24 cellular contexts compared by ENCODE assay signal in the genomic region with DNA sequence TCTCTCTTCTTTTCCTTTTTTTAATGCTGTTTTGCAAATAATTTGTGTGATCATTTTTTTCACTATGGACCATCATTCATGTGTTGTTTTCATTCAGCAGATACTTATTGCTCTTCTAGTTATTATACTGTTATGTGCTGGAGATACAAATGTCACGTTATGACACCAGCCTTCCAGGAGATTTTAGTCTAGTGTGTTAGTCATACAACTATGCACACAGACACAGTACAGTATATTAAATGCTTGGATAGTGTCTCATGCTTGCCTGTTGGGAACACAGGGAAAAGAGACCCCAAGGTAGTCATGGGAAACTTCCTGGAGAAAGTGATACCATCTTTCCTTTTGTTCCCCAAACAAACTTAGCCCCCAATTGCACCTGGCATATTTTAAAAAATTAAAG.
A peak's percentile ranks its signal among the peaks of the same experiment; 100 is the strongest.
DNase-seq lines count a peak whose midpoint lies in the region; ATAC-seq and TF ChIP-seq lines count a peak whose summit lies in the region.
"Had no signal": no experiment of that assay in that cellular context is flagged by ENCODE, and none has a peak within 500 bp of the region (broad histone marks: within the 10 kb centered on the region; RNA-seq: fewer than 3 reads in every experiment).

No MANE protein-coding gene starts in this region.

- ATAC-seq in SK-N-SH treated with all-trans-retinoic acid at 6 μM for 48 hours (0 out of 3 replicates have a peak, but pooled peaks have one; percentile 20), GM21528 (IDR thresholded peaks at IDR 0.05; ENCODE audit: low FRiP score, unreplicated experiment) (no peak), GM18502 (IDR thresholded peaks at IDR 0.05; ENCODE audit: poor library complexity, unreplicated experiment) (no peak)
- ATAC-seq: left colon; naive thymus-derived CD4-positive, alpha-beta T cell; Right ventricle myocardium inferior had no signal

- H2AFZ ChIP-seq in GM23248 (no peak overlapping the region), fibroblast of lung (ENCODE audit: low read length) (no peak overlapping the region)

- peak; percentile 69 for DNase-seq in GM23248
- peak; percentile 25 to 60 for DNase-seq in fibroblast of lung (ENCODE audit: low read depth in 2 of 2)
- DNase-seq in osteocyte (ENCODE audit: extremely low spot score, unreplicated experiment), result no peak
- DNase-seq in anterior cingulate cortex (lab: John Stamatoyannopoulos, UW), result no peak
- DNase-seq: activated B cell treated with CpG ODN at 0.5 μM for 24 hours; activated CD4-positive, alpha-beta T cell treated with anti-CD3 and anti-CD28 coated beads, Interleukin-2, amount 50 U/mL, for 4 hours; activated effector memory CD4-positive, alpha-beta T cell treated with Interleukin-2 at 50 U/mL for 16 hours; dorsolateral prefrontal cortex; KG1; left colon; mesendoderm; naive thymus-derived CD4-positive, alpha-beta T cell; NCI-H187; NCI-H774; stimulated activated CD4-positive, alpha-beta T cell treated with anti-CD3 and anti-CD28 coated beads, Interleukin-4, amount 100 ng/mL, for 4 hours had no signal

- H3K27ac ChIP-seq in GM23248, result no peak overlapping the region
- no peak overlapping the region for H3K27ac ChIP-seq in fibroblast of lung (ENCODE audit: insufficient read depth, low read length)
- H3K27ac ChIP-seq: cardiac muscle cell, dorsolateral prefrontal cortex, epithelial cell of prostate, tibial nerve had no signal

- H3K4me3 Mint-ChIP-seq in osteocyte (ENCODE audit: unreplicated experiment), result no peak overlapping the region
- H3K4me3 Mint-ChIP-seq: activated B cell treated with CpG ODN at 0.5 μM for 24 hours; B cell; naive thymus-derived CD4-positive, alpha-beta T cell; stimulated activated naive CD8-positive, alpha-beta T cell treated with anti-CD3 and anti-CD28 coated beads, Interleukin-15, Interleukin-2, amounts not matched to agents 100 ng/mL and 50 ng/mL, for 24 hours had no signal

- 38 to 45% methylated on average over 1 of the region's 1 CpG for WGBS in GM23248 (ENCODE audit: low coverage in 1 of 2, low lambda C conversion rate in 2 of 2, missing lambda C conversion rate in 2 of 2), 2 experiments

- H3K79me2 ChIP-seq in GM23248 (ENCODE audit: insufficient read depth), result 0 out of 2 replicates have a peak, but pooled peaks cover 13% of the 10 kb centered on the region
- no peaks in the 10 kb centered on the region for H3K79me2 ChIP-seq in fibroblast of lung (ENCODE audit: control insufficient read depth, insufficient read depth, low read length)

- TF ChIP-seq CTCF in fibroblast of lung (conservative IDR thresholded peaks at IDR 0.05 in 1 of 2, IDR thresholded peaks at IDR 0.05 in 1 of 2; ENCODE audit: low read depth in 1 of 2, low read length in 2 of 2), result no peak
- no peak for TF ChIP-seq CTCF in osteocyte (IDR thresholded peaks at IDR 0.05)

- no peak overlapping the region for H3K9ac ChIP-seq in GM23248
- H3K9ac ChIP-seq in fibroblast of lung (ENCODE audit: insufficient read depth, low read length), result no peak overlapping the region

- H3K4me3 ChIP-seq in GM23248 (no peak overlapping the region), fibroblast of lung (replicated peaks in 1 of 4; ENCODE audit: control extremely low read depth in 1 of 4, insufficient read depth in 1 of 4, low read depth in 3 of 4, low read length in 4 of 4) (no peak overlapping the region)
- H3K4me3 ChIP-seq: cardiac muscle cell, dorsolateral prefrontal cortex, tibial nerve had no signal

- H3K4me2 ChIP-seq in GM23248 (ENCODE audit: unreplicated experiment) (no peak overlapping the region), fibroblast of lung (ENCODE audit: extremely low read depth, insufficient read depth, low read length) (no peak overlapping the region)

- no peaks in the 10 kb centered on the region for H3K9me2 ChIP-seq in GM23248 (ENCODE audit: insufficient read depth)

- no peaks in the 10 kb centered on the region for H4K20me1 ChIP-seq in GM23248 (ENCODE audit: insufficient read depth)
- no peaks in the 10 kb centered on the region for H4K20me1 ChIP-seq in fibroblast of lung (ENCODE audit: control insufficient read depth, extremely low read depth, insufficient read depth, low read length)

- in situ Hi-C loops in GM23248 (cut with MboI), result no loop called here

- H3K27me3 ChIP-seq in GM23248 (replicated peaks; ENCODE audit: insufficient read depth) (no peaks in the 10 kb centered on the region), fibroblast of lung (ENCODE audit: control insufficient read depth, insufficient read depth, low read length) (no peaks in the 10 kb centered on the region)
- H3K27me3 ChIP-seq: cardiac muscle cell, dorsolateral prefrontal cortex, tibial nerve had no signal

- H3K27ac Mint-ChIP-seq in osteocyte (ENCODE audit: unreplicated experiment), result peak overlapping the region; percentile 74
- H3K27ac Mint-ChIP-seq: activated B cell treated with CpG ODN at 0.5 μM for 24 hours; B cell; stimulated activated naive CD8-positive, alpha-beta T cell treated with anti-CD3 and anti-CD28 coated beads, Interleukin-15, Interleukin-2, amounts not matched to agents 100 ng/mL and 50 ng/mL, for 24 hours had no signal

- H3K4me1 ChIP-seq in GM23248 (ENCODE audit: insufficient read depth) (peaks cover 18% of the 10 kb centered on the region), fibroblast of lung (ENCODE audit: control insufficient read depth, extremely low read depth, insufficient read depth, low read length) (no peaks in the 10 kb centered on the region)

- no peaks in the 10 kb centered on the region for H3K27me3 Mint-ChIP-seq in osteocyte (ENCODE audit: unreplicated experiment)
- H3K27me3 Mint-ChIP-seq: activated B cell treated with CpG ODN at 0.5 μM for 24 hours; B cell; naive thymus-derived CD4-positive, alpha-beta T cell; stimulated activated naive CD8-positive, alpha-beta T cell treated with anti-CD3 and anti-CD28 coated beads, Interleukin-15, Interleukin-2, amounts not matched to agents 100 ng/mL and 50 ng/mL, for 24 hours had no signal

- peaks cover 5% of the 10 kb centered on the region for H3F3A ChIP-seq in GM23248 (ENCODE audit: insufficient read depth)

- H3K9me3 Mint-ChIP-seq in osteocyte (ENCODE audit: unreplicated experiment), result peaks cover 14% of the 10 kb centered on the region
- H3K9me3 Mint-ChIP-seq: activated B cell treated with CpG ODN at 0.5 μM for 24 hours; stimulated activated naive CD8-positive, alpha-beta T cell treated with anti-CD3 and anti-CD28 coated beads, Interleukin-15, Interleukin-2, amounts not matched to agents 100 ng/mL and 50 ng/mL, for 24 hours had no signal

- H3K36me3 Mint-ChIP-seq in osteocyte (ENCODE audit: unreplicated experiment), result peaks cover 19% of the 10 kb centered on the region

- no peaks in the 10 kb centered on the region for H3K9me3 ChIP-seq in GM23248 (ENCODE audit: low read depth)
- H3K9me3 ChIP-seq in fibroblast of lung (ENCODE audit: control insufficient read depth, insufficient read depth, low read depth, low read length), result no peaks in the 10 kb centered on the region
- H3K9me3 ChIP-seq: tibial nerve had no signal

- H3K36me3 ChIP-seq in GM23248 (ENCODE audit: low read depth) (no peaks in the 10 kb centered on the region), fibroblast of lung (ENCODE audit: control insufficient read depth, insufficient read depth, low read length) (no peaks in the 10 kb centered on the region)
- H3K36me3 ChIP-seq: cardiac muscle cell, tibial nerve had no signal

- H3K4me1 Mint-ChIP-seq in osteocyte (ENCODE audit: unreplicated experiment), result peaks cover 37% of the 10 kb centered on the region

TF ChIP-seq in SK-N-SH treated with all-trans-retinoic acid at 6 μM for 48 hours, 23 proteins besides CTCF, POLR2A, EP300 and RAD21:
- no peak for TF ChIP-seq BACH2 (CRISPR knock-in tag; IDR thresholded peaks at IDR 0.05; ENCODE audit: borderline replicate concordance)
- TF ChIP-seq ARNTL (CRISPR knock-in tag; IDR thresholded peaks at IDR 0.05; ENCODE audit: borderline replicate concordance, low read depth), result no peak
- no peak for TF ChIP-seq ZFP3 (CRISPR knock-in tag; IDR thresholded peaks at IDR 0.05)
- TF ChIP-seq, protein P1, sequence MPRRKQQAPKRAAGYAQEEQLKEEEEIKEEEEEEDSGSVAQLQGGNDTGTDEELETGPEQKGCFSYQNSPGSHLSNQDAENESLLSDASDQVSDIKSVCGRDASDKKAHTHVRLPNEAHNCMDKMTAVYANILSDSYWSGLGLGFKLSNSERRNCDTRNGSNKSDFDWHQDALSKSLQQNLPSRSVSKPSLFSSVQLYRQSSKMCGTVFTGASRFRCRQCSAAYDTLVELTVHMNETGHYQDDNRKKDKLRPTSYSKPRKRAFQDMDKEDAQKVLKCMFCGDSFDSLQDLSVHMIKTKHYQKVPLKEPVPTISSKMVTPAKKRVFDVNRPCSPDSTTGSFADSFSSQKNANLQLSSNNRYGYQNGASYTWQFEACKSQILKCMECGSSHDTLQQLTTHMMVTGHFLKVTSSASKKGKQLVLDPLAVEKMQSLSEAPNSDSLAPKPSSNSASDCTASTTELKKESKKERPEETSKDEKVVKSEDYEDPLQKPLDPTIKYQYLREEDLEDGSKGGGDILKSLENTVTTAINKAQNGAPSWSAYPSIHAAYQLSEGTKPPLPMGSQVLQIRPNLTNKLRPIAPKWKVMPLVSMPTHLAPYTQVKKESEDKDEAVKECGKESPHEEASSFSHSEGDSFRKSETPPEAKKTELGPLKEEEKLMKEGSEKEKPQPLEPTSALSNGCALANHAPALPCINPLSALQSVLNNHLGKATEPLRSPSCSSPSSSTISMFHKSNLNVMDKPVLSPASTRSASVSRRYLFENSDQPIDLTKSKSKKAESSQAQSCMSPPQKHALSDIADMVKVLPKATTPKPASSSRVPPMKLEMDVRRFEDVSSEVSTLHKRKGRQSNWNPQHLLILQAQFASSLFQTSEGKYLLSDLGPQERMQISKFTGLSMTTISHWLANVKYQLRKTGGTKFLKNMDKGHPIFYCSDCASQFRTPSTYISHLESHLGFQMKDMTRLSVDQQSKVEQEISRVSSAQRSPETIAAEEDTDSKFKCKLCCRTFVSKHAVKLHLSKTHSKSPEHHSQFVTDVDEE (CRISPR knock-in tag; IDR thresholded peaks at IDR 0.05), result no peak
- TF ChIP-seq TCF4 (CRISPR knock-in tag; IDR thresholded peaks at IDR 0.05; ENCODE audit: borderline replicate concordance), result no peak
- TF ChIP-seq, protein P2, sequence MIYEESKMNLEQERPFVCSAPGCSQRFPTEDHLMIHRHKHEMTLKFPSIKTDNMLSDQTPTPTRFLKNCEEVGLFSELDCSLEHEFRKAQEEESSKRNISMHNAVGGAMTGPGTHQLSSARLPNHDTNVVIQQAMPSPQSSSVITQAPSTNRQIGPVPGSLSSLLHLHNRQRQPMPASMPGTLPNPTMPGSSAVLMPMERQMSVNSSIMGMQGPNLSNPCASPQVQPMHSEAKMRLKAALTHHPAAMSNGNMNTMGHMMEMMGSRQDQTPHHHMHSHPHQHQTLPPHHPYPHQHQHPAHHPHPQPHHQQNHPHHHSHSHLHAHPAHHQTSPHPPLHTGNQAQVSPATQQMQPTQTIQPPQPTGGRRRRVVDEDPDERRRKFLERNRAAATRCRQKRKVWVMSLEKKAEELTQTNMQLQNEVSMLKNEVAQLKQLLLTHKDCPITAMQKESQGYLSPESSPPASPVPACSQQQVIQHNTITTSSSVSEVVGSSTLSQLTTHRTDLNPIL (CRISPR knock-in tag; IDR thresholded peaks at IDR 0.05; ENCODE audit: low read depth), result no peak
- no peak for TF ChIP-seq ZNF565 (CRISPR knock-in tag; conservative IDR thresholded peaks at IDR 0.05; ENCODE audit: low read depth)

Comparison
In these comparisons a context has a peak if more than half of its experiments do, and no peak if none do; other contexts are left out.
1. DNase-seq: peak in GM23248 (single experiment) and fibroblast of lung (2 of 2); none in osteocyte (single experiment) and anterior cingulate cortex (0 of 58).